12 cellular contexts compared by ENCODE assay signal in genomic region chr7:149237502-149237901, GRCh38.
"Had no signal": no experiment of that assay in that cellular context is flagged by ENCODE, and none has a peak within 500 bp of the region (broad histone marks: within the 10 kb centered on the region; RNA-seq: fewer than 3 reads in every experiment).

No MANE protein-coding gene starts in this region.

- H3K36me3 ChIP-seq: gastrocnemius medialis, heart right ventricle, lower lobe of right lung, pancreas, sigmoid colon, spleen, upper lobe of right lung had no signal

- H3K27ac Mint-ChIP-seq: mesothelial cell of epicardium had no signal

- H3K27me3 ChIP-seq: pancreas, upper lobe of right lung had no signal

- H3K4me3 ChIP-seq: gastrocnemius medialis, heart right ventricle, lower lobe of right lung, pancreas, sigmoid colon, spleen, upper lobe of right lung had no signal

- H3K27ac ChIP-seq: gastrocnemius medialis, heart right ventricle, lower lobe of right lung, sigmoid colon, spleen, upper lobe of right lung had no signal

- DNase-seq: activated CD4-positive, alpha-beta T cell treated with anti-CD3 and anti-CD28 coated beads, Interleukin-2, amount 50 U/mL, for 1 hour; activated effector memory CD4-positive, alpha-beta T cell treated with Interleukin-2 at 50 U/mL for 16 hours; activated naive CD4-positive, alpha-beta T cell treated with anti-CD3 and anti-CD28 coated beads, Interleukin-2, amount 50 U/mL, for 16 hours; gastrocnemius medialis; heart right ventricle; lower lobe of right lung; sigmoid colon; spleen; stimulated activated naive CD8-positive, alpha-beta T cell treated with anti-CD3 and anti-CD28 coated beads, Interleukin-15, amount 100 ng/mL, for 72 hours; upper lobe of right lung had no signal

- H3K9me3 ChIP-seq: gastrocnemius medialis, lower lobe of right lung, pancreas, sigmoid colon, upper lobe of right lung had no signal

- ATAC-seq: gastrocnemius medialis; heart right ventricle; lower lobe of right lung; pancreas; stimulated activated naive CD8-positive, alpha-beta T cell treated with anti-CD3 and anti-CD28 coated beads, Interleukin-15, amount 100 ng/mL, for 72 hours; upper lobe of right lung had no signal
